In genomic region chr12:6039894-6040601, GRCh38 we compare ENCODE assay signal across 8 cellular contexts.
DNase-seq lines count a peak whose midpoint lies in the region; ATAC-seq and TF ChIP-seq lines count a peak whose summit lies in the region.

No MANE protein-coding gene starts in this region.

- DNase-seq in KG1 (lab: John Stamatoyannopoulos, UW) (peak; percentile 9), RWPE1 (ENCODE audit: low spot score) (peak; percentile 63), Right ventricle myocardium superior (no peak), progenitor cell of endocrine pancreas (ENCODE audit: low spot score, unreplicated experiment) (peak; percentile 69)
- DNase-seq in activated naive CD4-positive, alpha-beta T cell treated with anti-CD3 and anti-CD28 coated beads, Interleukin-2, amount 50 U/mL, for 16 hours = peak; percentile 45

- TF ChIP-seq CTCF in 22Rv1 (IDR thresholded peaks at IDR 0.05) (peak; percentile 100), GM12801 (IDR thresholded peaks at IDR 0.05; ENCODE audit: extremely low read depth, insufficient read length) (peak; percentile 96), RWPE1 (conservative IDR thresholded peaks at IDR 0.05; ENCODE audit: low read depth) (peak; percentile 71), progenitor cell of endocrine pancreas (IDR thresholded peaks at IDR 0.05; ENCODE audit: unreplicated experiment) (peak; percentile 97)

- no peaks in the 10 kb centered on the region for H3K4me1 Mint-ChIP-seq in progenitor cell of endocrine pancreas (ENCODE audit: low read depth)

- peaks cover 33% of the 10 kb centered on the region for H3K27me3 Mint-ChIP-seq in progenitor cell of endocrine pancreas

- H3K4me3 Mint-ChIP-seq in progenitor cell of endocrine pancreas (ENCODE audit: low read depth) = no peak overlapping the region

- intact Hi-C loops in Right ventricle myocardium superior (cut with DNase I) = loop anchor here (2.0 kb wide), 1 partner anchor 51 kb away; no protein-coding TSS in a partner anchor

- H3K9me3 Mint-ChIP-seq in progenitor cell of endocrine pancreas (ENCODE audit: low read depth) = no peaks in the 10 kb centered on the region

- POLR2A ChIA-PET in RWPE1 (lab: Yijun Ruan, JAX; ENCODE audit: low non-redundant PET) = no interaction called here

- ATAC-seq in Right ventricle myocardium superior (ENCODE audit: poor library complexity) = peak; percentile 84
- ATAC-seq in HG02571 (IDR thresholded peaks at IDR 0.05; ENCODE audit: unreplicated experiment) = no peak

- CTCF ChIA-PET in RWPE1 (lab: Yijun Ruan, JAX) = interaction anchor here (0.5 to 4.6 kb wide), 5 partner anchors 48 to 295 kb away, joined by 3 to 74 read pairs (median 11); no protein-coding TSS in a partner anchor

- H3K27ac Mint-ChIP-seq in progenitor cell of endocrine pancreas = no peak overlapping the region

- no peaks in the 10 kb centered on the region for H3K36me3 Mint-ChIP-seq in progenitor cell of endocrine pancreas (ENCODE audit: insufficient read depth)

- H3K27ac ChIP-seq in 22Rv1 = no peak overlapping the region
- no peak overlapping the region for H3K27ac ChIP-seq in RWPE1
